ENCODE assay signal across 27 cellular contexts in the genomic region with DNA sequence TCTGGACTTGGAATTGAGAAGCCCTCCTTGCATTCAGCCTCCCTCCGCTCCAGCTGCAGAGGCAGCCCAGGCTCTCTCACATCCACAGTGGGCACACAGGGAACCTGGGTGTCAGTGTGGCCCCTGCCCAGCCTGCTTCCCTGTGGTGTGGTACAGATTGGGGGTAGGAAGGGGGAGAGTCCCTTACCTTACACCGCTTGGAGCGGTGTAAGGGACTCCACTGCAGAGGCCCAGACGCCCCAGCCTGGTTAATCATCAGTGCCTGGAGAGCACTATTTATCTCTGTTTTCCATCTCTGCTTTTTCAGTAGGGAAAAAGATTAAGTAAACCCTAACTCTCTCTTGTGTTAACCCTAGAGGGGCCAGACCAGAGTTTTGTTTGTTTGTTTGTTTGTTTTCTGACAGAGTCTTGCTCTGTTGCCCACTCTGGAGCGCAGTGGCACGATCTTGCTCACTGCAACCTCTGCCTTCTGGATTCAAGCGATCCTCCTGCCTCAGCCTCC. TPM values are rescaled to one million over a fixed set of nuclear protein-coding genes. Genes with fewer than 3 reads are reported as not detected.
DNase-seq lines count a peak whose midpoint lies in the region; ATAC-seq and TF ChIP-seq lines count a peak whose summit lies in the region.
"Had no signal": no experiment of that assay in that cellular context is flagged by ENCODE, and none has a peak within 500 bp of the region (broad histone marks: within the 10 kb centered on the region; RNA-seq: fewer than 3 reads in every experiment).

No MANE protein-coding gene starts in this region.

- in situ Hi-C loops in Panc1 (cut with HindIII; ENCODE audit: low pct_unique_long_range_greater_than_20kb, low sequenced_read_pairs), result no loop called here

- no peak overlapping the region for H3K27ac Mint-ChIP-seq in activated CD8-positive, alpha-beta memory T cell treated with anti-CD3 and anti-CD28 coated beads, Interleukin-2, amount 10 ng/mL, durations not matched to agents 7 days and 5 days
- H3K27ac Mint-ChIP-seq: activated naive CD8-positive, alpha-beta T cell treated with anti-CD3 and anti-CD28 coated beads for 36 hours; naive B cell had no signal

- H3K36me3 Mint-ChIP-seq in activated CD8-positive, alpha-beta memory T cell treated with anti-CD3 and anti-CD28 coated beads, Interleukin-2, amount 10 ng/mL, durations not matched to agents 7 days and 5 days, result no peaks in the 10 kb centered on the region
- H3K36me3 Mint-ChIP-seq: activated naive CD8-positive, alpha-beta T cell treated with anti-CD3 and anti-CD28 coated beads for 36 hours; CD8-positive, alpha-beta memory T cell had no signal

- no peak for TF ChIP-seq CTCF in BE2C (IDR thresholded peaks at IDR 0.05; ENCODE audit: low read depth, low read length)
- TF ChIP-seq CTCF in Panc1 (IDR thresholded peaks at IDR 0.05), result no peak
- TF ChIP-seq CTCF in foreskin keratinocyte (conservative IDR thresholded peaks at IDR 0.05), result no peak

- no peak overlapping the region for H2BK15ac ChIP-seq in neuronal stem cell (ENCODE audit: low read length)

- no peak overlapping the region for H2AK5ac ChIP-seq in neuronal stem cell (ENCODE audit: low read depth, low read length)

- H4K91ac ChIP-seq in neuronal stem cell (ENCODE audit: low read depth, low read length, poor library complexity), result no peak overlapping the region

- H3K36me3 ChIP-seq in BE2C (no peaks in the 10 kb centered on the region), Panc1 (ENCODE audit: control insufficient read depth, insufficient read depth, low read length) (no peaks in the 10 kb centered on the region; the same call in 1 of the 2 replicates), neuronal stem cell (replicated peaks in 1 of 2; ENCODE audit: control insufficient read depth in 2 of 2, insufficient read depth in 2 of 2, low read length in 2 of 2) (no peaks in the 10 kb centered on the region)
- H3K36me3 ChIP-seq: left ventricle myocardium inferior, Peyer's patch had no signal

- H3K4me1 Mint-ChIP-seq in activated CD8-positive, alpha-beta memory T cell treated with anti-CD3 and anti-CD28 coated beads, Interleukin-2, amount 10 ng/mL, durations not matched to agents 7 days and 5 days, result peaks cover 3% of the 10 kb centered on the region

- H3K27me3 ChIP-seq in BE2C (no peaks in the 10 kb centered on the region), Panc1 (ENCODE audit: control insufficient read depth, insufficient read depth, low read length) (no peaks in the 10 kb centered on the region), neuronal stem cell (ENCODE audit: control insufficient read depth in 3 of 3, insufficient read depth in 3 of 3, low read depth in 1 of 3, low read length in 3 of 3) (peaks cover 4 to 74% (median 33%) of the 10 kb centered on the region in 3 experiments), foreskin keratinocyte (peaks cover 42% of the 10 kb centered on the region)
- H3K27me3 ChIP-seq: Peyer's patch had no signal

- CTCF ChIA-PET in Panc1 (lab: Charles Lee), result no interaction called here
- CTCF ChIA-PET in activated CD8-positive, alpha-beta memory T cell treated with anti-CD3 and anti-CD28 coated beads, Interleukin-2, amount 10 ng/mL, durations not matched to agents 7 days and 5 days (lab: Charles Lee), result interaction anchor here (1.9 kb wide), 1 partner anchor 17 kb away, joined by 8 read pairs; no protein-coding TSS in a partner anchor

- H3K9me3 Mint-ChIP-seq in activated CD8-positive, alpha-beta memory T cell treated with anti-CD3 and anti-CD28 coated beads, Interleukin-2, amount 10 ng/mL, durations not matched to agents 7 days and 5 days (ENCODE audit: low read depth), result no peaks in the 10 kb centered on the region
- H3K9me3 Mint-ChIP-seq: activated naive CD8-positive, alpha-beta T cell treated with anti-CD3 and anti-CD28 coated beads for 36 hours; CD8-positive, alpha-beta memory T cell had no signal

- peak overlapping the region; percentile 11; the same call in 1 of the 2 replicates for H3K4me3 ChIP-seq in BE2C (ENCODE audit: low read depth, low read length)
- no peak overlapping the region for H3K4me3 ChIP-seq in Panc1 (ENCODE audit: low read depth in 2 of 2, low read length in 2 of 2)
- no peak overlapping the region for H3K4me3 ChIP-seq in neuronal stem cell (ENCODE audit: low read length in 2 of 2)

- no peak overlapping the region for H3K4ac ChIP-seq in neuronal stem cell (ENCODE audit: low read length)

- H3K27ac ChIP-seq in Panc1 (ENCODE audit: low read length), result no peak overlapping the region
- no peak overlapping the region for H3K27ac ChIP-seq in neuronal stem cell (replicated peaks; ENCODE audit: low read length)
- H3K27ac ChIP-seq in foreskin keratinocyte, result no peak overlapping the region
- H3K27ac ChIP-seq: left ventricle myocardium inferior, Peyer's patch had no signal

- DNase-seq in BE2C (peak; percentile 56), Panc1 (ENCODE audit: low read depth, low spot score) (no peak), islet precursor cell (peak; percentile 76), neuronal stem cell (ENCODE audit: low spot score) (no peak), foreskin keratinocyte (no peak)
- no peak for DNase-seq in activated CD8-positive, alpha-beta memory T cell treated with anti-CD3 and anti-CD28 coated beads, Interleukin-2, amount 10 ng/mL, durations not matched to agents 7 days and 5 days
- DNase-seq: activated CD8-positive, alpha-beta memory T cell treated with anti-CD3 and anti-CD28 coated beads for 24 hours; activated T-cell treated with anti-CD3 and anti-CD28 coated beads, Interleukin-2, amount 50 U/mL, for 1 hour; AML-193; aorta; CD8-positive, alpha-beta memory T cell; DMS 273 treated with DMSO at 0.1 percent for 48 hours; Kasumi-1; midbrain; naive B cell; NCI-H2081 treated with DMSO at 0.1 percent for 48 hours; NCI-H2227 treated with DMSO at 0.1 percent for 48 hours; SHP77 treated with DMSO at 0.1 percent for 48 hours had no signal

- H4K8ac ChIP-seq in neuronal stem cell (ENCODE audit: low read depth, low read length), result no peak overlapping the region

- no peak overlapping the region for H3K23ac ChIP-seq in neuronal stem cell (ENCODE audit: low read depth, low read length, poor library complexity)

- no CpG with 5 or more reads among the region's 7 CpGs for WGBS in neuronal stem cell (ENCODE audit: extremely low coverage in 2 of 2, insufficient read length in 2 of 2, insufficient replicate concordance in 1 of 2), 2 donors

- peaks cover 57% of the 10 kb centered on the region for H3K27me3 Mint-ChIP-seq in activated CD8-positive, alpha-beta memory T cell treated with anti-CD3 and anti-CD28 coated beads, Interleukin-2, amount 10 ng/mL, durations not matched to agents 7 days and 5 days

- H3K4me3 Mint-ChIP-seq in activated CD8-positive, alpha-beta memory T cell treated with anti-CD3 and anti-CD28 coated beads, Interleukin-2, amount 10 ng/mL, durations not matched to agents 7 days and 5 days, result no peak overlapping the region
- H3K4me3 Mint-ChIP-seq: activated naive CD8-positive, alpha-beta T cell treated with anti-CD3 and anti-CD28 coated beads for 36 hours had no signal

- H3K9me3 ChIP-seq in BE2C (no peaks in the 10 kb centered on the region), Panc1 (ENCODE audit: control insufficient read depth, insufficient read depth, low read depth, low read length) (no peaks in the 10 kb centered on the region), neuronal stem cell (replicated peaks in 1 of 2; ENCODE audit: control insufficient read depth in 2 of 2, insufficient read depth in 1 of 2, low read depth in 1 of 2, low read length in 2 of 2) (no peaks in the 10 kb centered on the region)
- H3K9me3 ChIP-seq: left ventricle myocardium inferior, Peyer's patch had no signal

- POLR2A ChIA-PET in Panc1 (lab: Charles Lee), result no interaction called here

- H2BK120ac ChIP-seq in neuronal stem cell (ENCODE audit: low read depth, low read length), result no peak overlapping the region

- no peak overlapping the region for H3K9ac ChIP-seq in neuronal stem cell (ENCODE audit: low read depth, low read length, poor library complexity)

- peak; percentile 44 for ATAC-seq in Panc1
- ATAC-seq in GM21526 (IDR thresholded peaks at IDR 0.05; ENCODE audit: low FRiP score, unreplicated experiment), result no peak
- no peak for ATAC-seq in activated CD8-positive, alpha-beta memory T cell treated with anti-CD3 and anti-CD28 coated beads, Interleukin-2, amount 10 ng/mL, durations not matched to agents 7 days and 5 days
- no peak for ATAC-seq in foreskin keratinocyte
- no peak for ATAC-seq in HG02610 (IDR thresholded peaks at IDR 0.05; ENCODE audit: unreplicated experiment)

- H3K18ac ChIP-seq in neuronal stem cell (ENCODE audit: low read length), result peak overlapping the region; percentile 35

- no peak overlapping the region for H2AFZ ChIP-seq in neuronal stem cell (ENCODE audit: low read length)

- H3K14ac ChIP-seq in neuronal stem cell (ENCODE audit: low read length), result no peak overlapping the region

- intact Hi-C loops in Panc1 (cut with micrococcal nuclease; ENCODE audit: unreplicated experiment), result no loop called here

- no peak overlapping the region for H2BK12ac ChIP-seq in neuronal stem cell (ENCODE audit: low read length)

- H3K4me1 ChIP-seq in BE2C (peaks cover 21% of the 10 kb centered on the region), Panc1 (ENCODE audit: control insufficient read depth, insufficient read depth, low read length) (peaks cover 5% of the 10 kb centered on the region; the same call in 1 of the 2 replicates), neuronal stem cell (ENCODE audit: control insufficient read depth in 2 of 2, insufficient read depth in 1 of 2, low read depth in 1 of 2, low read length in 2 of 2) (peaks cover 3 to 6% of the 10 kb centered on the region in 2 donors), foreskin keratinocyte (no peaks in the 10 kb centered on the region)

- BruUV-seq in Panc1 (replicated peaks; lab: Mats Ljungman, UMichigan), result no TSS peak

- H3K79me1 ChIP-seq in neuronal stem cell (ENCODE audit: low read depth, low read length), result no peaks in the 10 kb centered on the region

- no peak overlapping the region for H2BK5ac ChIP-seq in neuronal stem cell (ENCODE audit: low read length)

- H3K4me2 ChIP-seq in neuronal stem cell (ENCODE audit: insufficient read depth, low read length, poor library complexity, severe bottlenecking), result no peak overlapping the region

RNA-seq across cellular contexts. Expression of a gene that starts 0.8 kb away (rescaled TPM):
- not detected for polyA plus RNA-seq in BE2C (2012; ENCODE audit: insufficient read depth, insufficient read length, low read depth)
- total RNA-seq in Panc1 (2021; ENCODE audit: unreplicated experiment) (0.28 TPM), foreskin keratinocyte (0.11 TPM in 1 of 2 replicates, not detected in the other)
- polyA plus RNA-seq in Panc1 (2012; ENCODE audit: insufficient read length), result not detected
- 0.03 TPM for polyA plus RNA-seq in neuronal stem cell (2013, experiment 1 of 2)
- 0.03 TPM for polyA plus RNA-seq in neuronal stem cell (2013, experiment 2 of 2)
- not detected for total RNA-seq in activated CD8-positive, alpha-beta memory T cell treated with anti-CD3 and anti-CD28 coated beads, Interleukin-2, amount 10 ng/mL, durations not matched to agents 7 days and 5 days
- not detected in 2 replicates for polyA plus RNA-seq in foreskin keratinocyte
- total RNA-seq: A172; activated naive CD8-positive, alpha-beta T cell treated with anti-CD3 and anti-CD28 coated beads for 36 hours; aorta; CD8-positive, alpha-beta memory T cell; left ventricle myocardium inferior; pulmonary artery endothelial cell; skeletal muscle tissue had no signal
- polyA plus RNA-seq: aorta; CD8-positive, alpha-beta memory T cell had no signal

RNA-seq across cellular contexts. Expression of a gene that starts 29.9 kb away (rescaled TPM):
- polyA plus RNA-seq in BE2C (2012; ENCODE audit: insufficient read depth, insufficient read length, low read depth), result not detected
- total RNA-seq in Panc1 (2021; ENCODE audit: unreplicated experiment) (3.6 TPM), foreskin keratinocyte (0.60 and 0.82 TPM in 2 replicates)
- polyA plus RNA-seq in Panc1 (2012; ENCODE audit: insufficient read length), result 2.2 TPM
- polyA plus RNA-seq in neuronal stem cell (2013, experiment 1 of 2), result 0.52 TPM
- polyA plus RNA-seq in neuronal stem cell (2013, experiment 2 of 2), result 0.66 TPM
- not detected for total RNA-seq in activated CD8-positive, alpha-beta memory T cell treated with anti-CD3 and anti-CD28 coated beads, Interleukin-2, amount 10 ng/mL, durations not matched to agents 7 days and 5 days
- polyA plus RNA-seq in foreskin keratinocyte, result 0.79 and 0.98 TPM in 2 replicates
- total RNA-seq: activated naive CD8-positive, alpha-beta T cell treated with anti-CD3 and anti-CD28 coated beads for 36 hours; aorta; bronchial epithelial cell; Peyer's patch; pulmonary artery endothelial cell had no signal
- polyA plus RNA-seq: aorta had no signal

RNA-seq across cellular contexts. Expression of a gene that starts 30.1 kb away (rescaled TPM):
- 599 TPM for polyA plus RNA-seq in BE2C (2012; ENCODE audit: insufficient read depth, insufficient read length, low read depth)
- total RNA-seq in Panc1 (2021; ENCODE audit: unreplicated experiment) (451 TPM), foreskin keratinocyte (363 and 393 TPM in 2 replicates)
- polyA plus RNA-seq in Panc1 (2012; ENCODE audit: insufficient read length), result 497 TPM
- 153 TPM for polyA plus RNA-seq in neuronal stem cell (2013, experiment 1 of 2)
- 152 TPM for polyA plus RNA-seq in neuronal stem cell (2013, experiment 2 of 2)
- 100 to 1,000 TPM; 253 to 361 TPM for total RNA-seq in activated CD8-positive, alpha-beta memory T cell treated with anti-CD3 and anti-CD28 coated beads, Interleukin-2, amount 10 ng/mL, durations not matched to agents 7 days and 5 days
- 329 and 382 TPM in 2 replicates for polyA plus RNA-seq in foreskin keratinocyte

Comparison
In these comparisons a context has a peak if more than half of its experiments do, and no peak if none do; other contexts are left out.
1. DNase-seq: peak in BE2C (single experiment) and islet precursor cell (single experiment); none in Panc1 (single experiment), neuronal stem cell (single experiment), activated CD8-positive, alpha-beta memory T cell treated with anti-CD3 and anti-CD28 coated beads, Interleukin-2, amount 10 ng/mL, durations not matched to agents 7 days and 5 days (single experiment) and foreskin keratinocyte (0 of 2).